In the genomic region with DNA sequence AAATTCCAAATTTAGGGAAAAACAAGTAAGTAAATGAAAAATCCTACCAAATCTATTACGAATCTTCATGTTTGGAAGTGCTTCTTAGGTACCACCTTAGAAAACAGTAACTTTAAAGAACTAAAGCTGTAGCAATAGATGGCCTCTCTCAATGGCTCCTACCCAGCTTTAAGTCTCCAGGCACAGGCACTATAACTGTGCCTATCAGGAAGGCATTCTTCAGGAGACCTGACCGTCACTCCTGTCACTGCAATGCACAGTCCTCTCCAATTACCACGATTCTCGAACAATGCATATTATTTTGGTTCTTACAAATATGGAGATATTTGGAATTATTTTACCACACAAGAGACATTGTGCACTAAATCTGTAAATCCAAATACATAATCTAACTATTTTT, we compare ENCODE assay signal across 17 cellular contexts. TPM values are rescaled to one million over a fixed set of nuclear protein-coding genes. Genes with fewer than 3 reads are reported as not detected.
DNase-seq lines count a peak whose midpoint lies in the region; ATAC-seq and TF ChIP-seq lines count a peak whose summit lies in the region.
"Had no signal": no experiment of that assay in that cellular context is flagged by ENCODE, and none has a peak within 500 bp of the region (broad histone marks: within the 10 kb centered on the region; RNA-seq: fewer than 3 reads in every experiment).

No MANE protein-coding gene starts in this region.

- H3K4me3 ChIP-seq in heart left ventricle (peak overlapping the region in 1 of 12 donors; percentile 25), left ventricle myocardium inferior (peak overlapping the region; percentile 31), psoas muscle (peak overlapping the region; percentile 57), urinary bladder (ENCODE audit: low read depth, low read length) (no peak overlapping the region)

- H3K27me3 ChIP-seq in heart left ventricle (no peaks in the 10 kb centered on the region), left ventricle myocardium inferior (ENCODE audit: low read depth) (no peaks in the 10 kb centered on the region), psoas muscle (ENCODE audit: insufficient read depth in 3 of 3, low read length in 2 of 3) (no peaks in the 10 kb centered on the region)

- H3K27ac ChIP-seq in heart left ventricle: peak overlapping the region in 11 of 12 donors; percentile 1 to 58 (median 45)
- H3K27ac ChIP-seq in left ventricle myocardium inferior (replicated peaks): peak overlapping the region; percentile 100
- H3K27ac ChIP-seq in psoas muscle: peak overlapping the region; percentile 99
- H3K27ac ChIP-seq in urinary bladder (ENCODE audit: low read depth): peak overlapping the region; percentile 38
- H3K27ac ChIP-seq: C4-2B, RWPE1 had no signal

- H3K4me1 ChIP-seq in heart left ventricle (peaks cover 7 to 99% (median 80%) of the 10 kb centered on the region in 12 donors), left ventricle myocardium inferior (peaks cover 100% of the 10 kb centered on the region), psoas muscle (peaks cover 77% of the 10 kb centered on the region), urinary bladder (ENCODE audit: insufficient read depth) (peaks cover 2% of the 10 kb centered on the region)

- 48 to 60% (median 53%) methylated on average over 4 of the region's 4 CpGs for WGBS in heart left ventricle, 4 donors
- WGBS in psoas muscle, 3 donors: 30 to 42% (median 31%) methylated on average over 4 of the region's 4 CpGs
- WGBS in urinary bladder: 86% methylated on average over 4 of the region's 4 CpGs

- intact Hi-C loops in heart left ventricle (cut with DNase I) (loop anchor here in 4 of 10 donors (5.0 to 10.0 kb wide), 3 partner anchors 46 to 206 kb away; no protein-coding TSS in a partner anchor), Right ventricle myocardium inferior (cut with DNase I) (loop anchor here (5.0 kb wide), 1 partner anchor 49 kb away; no protein-coding TSS in a partner anchor), left ventricle myocardium inferior (cut with micrococcal nuclease) (no loop called here), psoas muscle (cut with DNase I) (loop anchor here (5.0 to 10.0 kb wide), 2 partner anchors 44 to 46 kb away; no protein-coding TSS in a partner anchor)

- TF ChIP-seq CTCF in heart left ventricle (IDR thresholded peaks at IDR 0.05) (no peak), left ventricle myocardium inferior (IDR thresholded peaks at IDR 0.05; ENCODE audit: borderline replicate concordance) (no peak), psoas muscle (IDR thresholded peaks at IDR 0.05) (no peak)

- ATAC-seq in heart left ventricle: peak in 2 of 4 donors; percentile 46 to 55
- no peak for ATAC-seq in Right ventricle myocardium inferior
- peak; percentile 62 to 77 (median 68) for ATAC-seq in psoas muscle
- no peak for ATAC-seq in HG03354 (IDR thresholded peaks at IDR 0.05; ENCODE audit: poor library complexity, severe bottlenecking, unreplicated experiment)

- H3K36me3 ChIP-seq in heart left ventricle (peaks cover 0 to 25% (median 4%) of the 10 kb centered on the region in 9 donors), left ventricle myocardium inferior (peaks cover 16% of the 10 kb centered on the region), psoas muscle (ENCODE audit: insufficient read depth in 1 of 2, low read depth in 1 of 2) (no peaks in the 10 kb centered on the region), urinary bladder (ENCODE audit: insufficient read depth) (no peaks in the 10 kb centered on the region)

- TF ChIP-seq POLR2A in heart left ventricle (IDR thresholded peaks at IDR 0.05): no peak

- H3K9me3 ChIP-seq in heart left ventricle (no peaks in the 10 kb centered on the region), left ventricle myocardium inferior (replicated peaks) (no peaks in the 10 kb centered on the region), psoas muscle (no peaks in the 10 kb centered on the region)

- no peak for DNase-seq in heart left ventricle
- DNase-seq in Right ventricle myocardium inferior (ENCODE audit: missing footprints): no peak
- DNase-seq in left ventricle myocardium inferior: no peak
- no peak for DNase-seq in psoas muscle
- no peak for DNase-seq in activated T-cell treated with anti-CD3 and anti-CD28 coated beads, Interleukin-2, amount 50 U/mL, for 1 hour
- DNase-seq in stimulated activated CD8-positive, alpha-beta memory T cell treated with anti-CD3 and anti-CD28 coated beads, Interleukin-4, amount 100 ng/mL, for 48 hours: no peak
- DNase-seq: COR-L47, HCEC 1CT, KBM-7, NCI-H1092, NCI-H2107, NCI-H226, NCI-H526 treated with DMSO at 0.1 percent for 48 hours had no signal

RNA-seq across cellular contexts. Expression of a gene that starts 12.9 kb away (rescaled TPM):
- total RNA-seq in heart left ventricle: 100 to 1,000 TPM in 5 of 9 donors, 10 to 100 TPM in 4; 80.9 to 148 (median 116) TPM
- polyA plus RNA-seq in heart left ventricle: 10 to 100 TPM; 24.5 to 36.3 TPM
- total RNA-seq in Right ventricle myocardium inferior: 116 TPM
- total RNA-seq in left ventricle myocardium inferior: 110 TPM
- 10 to 100 TPM; 35.0 to 65.1 (median 47.3) TPM for total RNA-seq in psoas muscle
- polyA plus RNA-seq in psoas muscle: 10 to 100 TPM in 1 of 3 donors, 1 to 10 TPM in 2; 5.8 to 17.1 (median 6.1) TPM
- total RNA-seq in urinary bladder: 217 TPM
- polyA plus RNA-seq in urinary bladder: 20.8 TPM

Comparison
In these comparisons a context has a peak if more than half of its experiments do, and no peak if none do; other contexts are left out.
1. ATAC-seq: peak in psoas muscle (4 of 4); none in Right ventricle myocardium inferior (single experiment) and HG03354 (single experiment).
2. H3K27ac ChIP-seq: peak in every context shown above with its lines; median percentile 100 in left ventricle myocardium inferior; 99 in psoas muscle; 45 in heart left ventricle; 38 in urinary bladder.